ENCODE assay signal across 30 cellular contexts in the genomic region with DNA sequence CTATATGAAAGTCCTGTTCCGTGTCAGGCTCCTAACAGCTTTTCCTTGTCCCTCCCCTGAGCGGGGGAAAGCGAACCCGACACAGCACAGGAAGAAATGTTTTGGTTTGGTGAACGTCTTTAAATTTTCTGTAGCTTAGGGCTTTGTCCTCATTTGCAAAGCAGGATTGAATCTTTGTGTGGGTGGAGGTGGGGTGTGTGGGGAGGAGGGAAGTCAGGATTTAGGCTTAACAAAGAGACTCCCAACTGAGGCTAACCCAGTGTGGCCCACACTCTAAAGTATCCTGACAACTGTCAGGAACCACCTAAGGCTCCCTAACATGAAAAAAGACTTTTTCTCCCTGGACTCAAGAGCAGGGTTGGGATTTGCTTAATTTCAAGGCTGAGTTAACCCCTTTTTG.
"Had no signal": no experiment of that assay in that cellular context is flagged by ENCODE, and none has a peak within 500 bp of the region (broad histone marks: within the 10 kb centered on the region; RNA-seq: fewer than 3 reads in every experiment).

No MANE protein-coding gene starts in this region.

- H3K4me1 Mint-ChIP-seq: naive thymus-derived CD4-positive, alpha-beta T cell; stimulated activated effector memory CD8-positive, alpha-beta T cell treated with anti-CD3 and anti-CD28 coated beads, Interleukin-12 subunit alpha, Interleukin-12 subunit beta, amount 100 ng/mL, for 72 hours had no signal

- DNase-seq: head of caudate nucleus; hippocampal formation; kidney glomerular epithelial cell; left cardiac atrium; left lung; lower lobe of right lung; mammary epithelial cell; mesenchymal stem cell; midbrain; mucosa of descending colon; naive thymus-derived CD4-positive, alpha-beta T cell; nucleus accumbens; pancreas; posterior cingulate gyrus; retina; right cardiac atrium; sigmoid colon; small intestine; spleen; stimulated activated CD4-positive, alpha-beta T cell treated with anti-CD3 and anti-CD28 coated beads, Interleukin-4, amount 100 ng/mL, for 24 hours; stimulated activated naive CD4-positive, alpha-beta T cell; tibial artery; trophoblast cell; upper lobe of right lung had no signal

- H3K4me1 ChIP-seq: left lung, lower lobe of right lung, pancreas, prostate gland, sigmoid colon, spleen, suprapubic skin, tibial artery, upper lobe of right lung had no signal

- H3K4me3 Mint-ChIP-seq: naive thymus-derived CD4-positive, alpha-beta T cell; natural killer cell treated with Interleukin-12 subunit alpha and Interleukin-12 subunit beta and Interleukin-15 and Interleukin-18, amount 100 ng/mL, for 72 hours; stimulated activated effector memory CD8-positive, alpha-beta T cell treated with anti-CD3 and anti-CD28 coated beads, Interleukin-12 subunit alpha, Interleukin-12 subunit beta, amount 100 ng/mL, for 72 hours; stimulated activated naive CD8-positive, alpha-beta T cell treated with anti-CD3 and anti-CD28 coated beads, Interleukin-15, Interleukin-2, amounts not matched to agents 100 ng/mL and 50 ng/mL, for 24 hours had no signal

- H3K9me3 Mint-ChIP-seq: natural killer cell treated with Interleukin-12 subunit alpha and Interleukin-12 subunit beta and Interleukin-15 and Interleukin-18, amount 100 ng/mL, for 72 hours; stimulated activated effector memory CD8-positive, alpha-beta T cell treated with anti-CD3 and anti-CD28 coated beads, Interleukin-12 subunit alpha, Interleukin-12 subunit beta, amount 100 ng/mL, for 72 hours had no signal

- H3K27ac Mint-ChIP-seq: naive thymus-derived CD4-positive, alpha-beta T cell; natural killer cell treated with Interleukin-12 subunit alpha and Interleukin-12 subunit beta and Interleukin-15 and Interleukin-18, amount 100 ng/mL, for 72 hours; stimulated activated effector memory CD8-positive, alpha-beta T cell treated with anti-CD3 and anti-CD28 coated beads, Interleukin-12 subunit alpha, Interleukin-12 subunit beta, amount 100 ng/mL, for 72 hours; stimulated activated naive CD8-positive, alpha-beta T cell treated with anti-CD3 and anti-CD28 coated beads, Interleukin-15, Interleukin-2, amounts not matched to agents 100 ng/mL and 50 ng/mL, for 24 hours had no signal

- H3K36me3 ChIP-seq: left lung, lower lobe of right lung, pancreas, prostate gland, sigmoid colon, spleen, suprapubic skin, thoracic aorta, tibial artery, upper lobe of right lung had no signal

- H3K36me3 Mint-ChIP-seq: natural killer cell treated with Interleukin-12 subunit alpha and Interleukin-12 subunit beta and Interleukin-15 and Interleukin-18, amount 100 ng/mL, for 72 hours; stimulated activated effector memory CD8-positive, alpha-beta T cell treated with anti-CD3 and anti-CD28 coated beads, Interleukin-12 subunit alpha, Interleukin-12 subunit beta, amount 100 ng/mL, for 72 hours had no signal

- H3K9me3 ChIP-seq: pancreas, prostate gland had no signal

- H3K4me3 ChIP-seq: left lung, lower lobe of right lung, mucosa of descending colon, pancreas, prostate gland, sigmoid colon, spleen, suprapubic skin, thoracic aorta, tibial artery, upper lobe of right lung had no signal

- H3K27ac ChIP-seq: left lung, lower lobe of right lung, pancreas, prostate gland, sigmoid colon, spleen, suprapubic skin, thoracic aorta, tibial artery, upper lobe of right lung had no signal
